In the genomic region with DNA sequence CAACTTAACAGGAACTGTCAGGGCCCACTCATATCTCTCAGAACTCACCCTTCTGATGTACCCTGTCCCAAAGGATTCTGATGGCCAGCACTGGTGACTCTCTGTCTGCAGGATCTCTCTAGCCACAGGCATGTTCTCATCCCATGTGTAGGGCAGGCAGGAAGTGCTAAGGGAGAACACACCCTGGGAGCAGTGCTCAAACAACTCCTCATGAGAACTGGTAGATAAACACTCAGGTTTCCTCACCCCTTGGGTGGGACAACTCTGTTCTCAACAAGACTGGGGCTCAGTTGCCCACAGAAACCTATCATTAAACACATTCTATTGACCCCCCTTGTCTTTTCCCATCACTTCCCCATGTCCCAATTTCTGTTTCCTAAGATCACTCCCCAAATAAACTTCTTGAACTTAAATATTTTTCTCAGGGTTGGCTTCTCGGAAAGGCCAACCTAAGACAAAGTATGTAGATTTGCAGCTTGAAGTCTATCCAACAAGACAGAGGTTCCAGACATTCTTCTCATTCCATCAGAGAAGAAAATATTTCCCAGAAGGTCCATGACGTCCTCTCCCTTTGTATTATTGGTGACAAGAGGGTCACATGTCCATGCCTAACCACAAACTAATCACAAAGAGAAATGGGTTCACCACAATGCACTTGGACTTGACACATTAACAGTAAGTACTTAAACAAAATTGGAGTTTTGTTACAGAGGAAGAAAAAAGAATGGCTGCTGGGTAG, we compare ENCODE assay signal across 10 cellular contexts.
DNase-seq lines count a peak whose midpoint lies in the region; ATAC-seq, FAIRE-seq and TF ChIP-seq lines count a peak whose summit lies in the region.
"Had no signal": no experiment of that assay in that cellular context is flagged by ENCODE, and none has a peak within 500 bp of the region (broad histone marks: within the 10 kb centered on the region; RNA-seq: fewer than 3 reads in every experiment).

No MANE protein-coding gene starts in this region.

- DNase-seq in H54 (ENCODE audit: insufficient read length, low spot score) (no peak), ascending aorta (ENCODE audit: low spot score in 2 of 2) (no peak), kidney epithelial cell (ENCODE audit: low read depth) (peak; percentile 63), upper lobe of right lung (no peak), prostate gland (ENCODE audit: low spot score) (no peak), H7 (no peak)
- DNase-seq: NCI-H1694 treated with DMSO at 0.1 percent for 48 hours; stimulated activated CD4-positive, alpha-beta T cell treated with anti-CD3 and anti-CD28 coated beads, Interleukin-12 subunit alpha, Interleukin-12 subunit beta, amount 100 ng/mL, for 4 hours had no signal

- intact Hi-C loops in ascending aorta (cut with DNase I) (loop anchor here (2.0 to 5.0 kb wide), 2 partner anchors 14 to 101 kb away; no protein-coding TSS in a partner anchor), upper lobe of right lung (cut with DNase I) (no loop called here), prostate gland (cut with DNase I) (no loop called here)

- 42% methylated on average over 2 of the region's 2 CpGs for WGBS in prostate gland

- H3K4me3 ChIP-seq in ascending aorta (no peak overlapping the region), kidney epithelial cell (ENCODE audit: low read depth, low read length) (no peak overlapping the region), upper lobe of right lung (no peak overlapping the region), prostate gland (no peak overlapping the region), H7 (ENCODE audit: insufficient read depth, low read depth, low read length) (no peak overlapping the region)
- H3K4me3 ChIP-seq: gastroesophageal sphincter had no signal

- H3K27ac ChIP-seq in ascending aorta, result peak overlapping the region; percentile 67
- H3K27ac ChIP-seq in upper lobe of right lung, result peak overlapping the region; percentile 27
- no peak overlapping the region for H3K27ac ChIP-seq in prostate gland
- H3K27ac ChIP-seq: gastroesophageal sphincter had no signal

- H3K9me3 ChIP-seq in ascending aorta (no peaks in the 10 kb centered on the region), upper lobe of right lung (no peaks in the 10 kb centered on the region), prostate gland (no peaks in the 10 kb centered on the region)
- H3K9me3 ChIP-seq: gastroesophageal sphincter had no signal

- TF ChIP-seq CTCF in ascending aorta (IDR thresholded peaks at IDR 0.05) (no peak), kidney epithelial cell (IDR thresholded peaks at IDR 0.05; ENCODE audit: insufficient read depth, low read length, poor library complexity, severe bottlenecking) (no peak), upper lobe of right lung (IDR thresholded peaks at IDR 0.05) (no peak), prostate gland (IDR thresholded peaks at IDR 0.05) (no peak)

- TF ChIP-seq POLR2A in H54 (IDR thresholded peaks at IDR 0.05; ENCODE audit: low read depth, low read length) (no peak), prostate gland (IDR thresholded peaks at IDR 0.05) (no peak)

- ATAC-seq in upper lobe of right lung (peak; percentile 86), GM18517 (IDR thresholded peaks at IDR 0.05; ENCODE audit: unreplicated experiment) (no peak)
- ATAC-seq: gastroesophageal sphincter had no signal

- no peaks in the 10 kb centered on the region for H3K36me3 ChIP-seq in ascending aorta
- no peaks in the 10 kb centered on the region for H3K36me3 ChIP-seq in kidney epithelial cell (ENCODE audit: control insufficient read depth, insufficient read depth, low read length)
- no peaks in the 10 kb centered on the region for H3K36me3 ChIP-seq in upper lobe of right lung
- H3K36me3 ChIP-seq in prostate gland, result no peaks in the 10 kb centered on the region
- no peaks in the 10 kb centered on the region for H3K36me3 ChIP-seq in H7 (replicated peaks; ENCODE audit: control insufficient read depth, insufficient read depth, low read length)
- H3K36me3 ChIP-seq: gastroesophageal sphincter had no signal

- no peaks in the 10 kb centered on the region for H3K27me3 ChIP-seq in ascending aorta
- no peaks in the 10 kb centered on the region for H3K27me3 ChIP-seq in kidney epithelial cell (ENCODE audit: control insufficient read depth, insufficient read depth, low read length)
- no peaks in the 10 kb centered on the region for H3K27me3 ChIP-seq in upper lobe of right lung
- no peaks in the 10 kb centered on the region for H3K27me3 ChIP-seq in prostate gland (replicated peaks; ENCODE audit: insufficient read depth)
- H3K27me3 ChIP-seq in H7 (ENCODE audit: control insufficient read depth, insufficient read depth, low read length), result no peaks in the 10 kb centered on the region
- H3K27me3 ChIP-seq: gastroesophageal sphincter had no signal

- H3K4me1 ChIP-seq in ascending aorta (peaks cover 4 to 18% of the 10 kb centered on the region in 2 donors), upper lobe of right lung (peaks cover 12% of the 10 kb centered on the region), prostate gland (replicated peaks) (no peaks in the 10 kb centered on the region)

- FAIRE-seq in H54 (lab: Jason Lieb, UNC), result peak; percentile 78

Comparison
In these comparisons a context has a peak if more than half of its experiments do, and no peak if none do; other contexts are left out.
1. H3K27ac ChIP-seq: peak in ascending aorta (2 of 2) and upper lobe of right lung (single experiment); none in prostate gland (0 of 2).